Comparison of ENCODE assay signal across 7 cellular contexts in genomic region chr2:43083710-43084698, GRCh38.
A peak's percentile ranks its signal among the peaks of the same experiment; 100 is the strongest.
DNase-seq lines count a peak whose midpoint lies in the region; ATAC-seq and TF ChIP-seq lines count a peak whose summit lies in the region.

No MANE protein-coding gene starts in this region.

- no peak for TF ChIP-seq CTCF in upper lobe of left lung (IDR thresholded peaks at IDR 0.05)

- H3K4me3 ChIP-seq in upper lobe of left lung: no peak overlapping the region

- H3K27me3 ChIP-seq in upper lobe of left lung: no peaks in the 10 kb centered on the region

- H3K4me1 ChIP-seq in upper lobe of left lung: peaks cover 57 to 82% (median 59%) of the 10 kb centered on the region in 4 donors

- H3K36me3 ChIP-seq in upper lobe of left lung: no peaks in the 10 kb centered on the region

- DNase-seq in MV-4-11 (lab: John Stamatoyannopoulos, UW): peak; percentile 72
- peak; percentile 44 for DNase-seq in dermis blood vessel endothelial cell
- DNase-seq in medulla oblongata (ENCODE audit: extremely low spot score): peak; percentile 93
- DNase-seq in upper lobe of left lung: no peak
- DNase-seq in stimulated activated CD4-positive, alpha-beta T cell treated with anti-CD3 and anti-CD28 coated beads, Interleukin-4, amount 100 ng/mL, for 4 hours: no peak
- no peak for DNase-seq in stimulated activated CD4-positive, alpha-beta T cell treated with anti-CD3 and anti-CD28 coated beads, Interleukin-2, amount 100 ng/mL, for 48 hours
- DNase-seq in stimulated activated CD8-positive, alpha-beta memory T cell treated with anti-CD3 and anti-CD28 coated beads, Interleukin-4, amount 100 ng/mL, for 48 hours: no peak

- no peak for TF ChIP-seq EP300 in upper lobe of left lung (IDR thresholded peaks at IDR 0.05)

- H3K27ac ChIP-seq in upper lobe of left lung: peak overlapping the region; percentile 86 to 90 (median 88)

- H3K9me3 ChIP-seq in upper lobe of left lung: no peaks in the 10 kb centered on the region

- peak in 1 of 2 donors; percentile 17 for ATAC-seq in upper lobe of left lung (ENCODE audit: low FRiP score in 2 of 2)

- 62 to 75% methylated on average over 10 to 13 of the region's 13 CpGs for WGBS in upper lobe of left lung, 2 donors

- no peak for TF ChIP-seq POLR2A in upper lobe of left lung (IDR thresholded peaks at IDR 0.05)

Comparison
In these comparisons a context has a peak if more than half of its experiments do, and no peak if none do; other contexts are left out.
1. DNase-seq: peak in MV-4-11 (single experiment), dermis blood vessel endothelial cell (single experiment) and medulla oblongata (single experiment); none in upper lobe of left lung (0 of 2), stimulated activated CD4-positive, alpha-beta T cell treated with anti-CD3 and anti-CD28 coated beads, Interleukin-4, amount 100 ng/mL, for 4 hours (0 of 2), stimulated activated CD4-positive, alpha-beta T cell treated with anti-CD3 and anti-CD28 coated beads, Interleukin-2, amount 100 ng/mL, for 48 hours (0 of 2) and stimulated activated CD8-positive, alpha-beta memory T cell treated with anti-CD3 and anti-CD28 coated beads, Interleukin-4, amount 100 ng/mL, for 48 hours (single experiment).